ENCODE assay signal across 21 cellular contexts in genomic region chr12:58765076-58765475, GRCh38.
DNase-seq lines count a peak whose midpoint lies in the region; ATAC-seq and TF ChIP-seq lines count a peak whose summit lies in the region.
"Had no signal": no experiment of that assay in that cellular context is flagged by ENCODE, and none has a peak within 500 bp of the region (broad histone marks: within the 10 kb centered on the region; RNA-seq: fewer than 3 reads in every experiment).

No MANE protein-coding gene starts in this region.

- H3K27me3 ChIP-seq in prostate gland (replicated peaks; ENCODE audit: insufficient read depth): no peaks in the 10 kb centered on the region
- H3K27me3 ChIP-seq: BE2C, colonic mucosa, upper lobe of left lung had no signal

- H3K27me3 Mint-ChIP-seq in T-helper 17 cell: no peaks in the 10 kb centered on the region
- H3K27me3 Mint-ChIP-seq: brain had no signal

- H3K27ac Mint-ChIP-seq in T-helper 17 cell: no peak overlapping the region
- H3K27ac Mint-ChIP-seq: activated T-helper 2 cell treated with anti-CD3 and anti-CD28 coated beads, Interferon-gamma antibody, Interleukin-2, Interleukin-4, amounts not matched to agents 10 μg/mL and 5 μg/mL and 100 μg/mL, durations not matched to agents 14 hours and 24 hours and 36 hours had no signal

- no peak for TF ChIP-seq CTCF in mucosa of descending colon (IDR thresholded peaks at IDR 0.05)
- TF ChIP-seq CTCF in prostate gland (IDR thresholded peaks at IDR 0.05): no peak

- no peak overlapping the region for H3K4me3 Mint-ChIP-seq in T-helper 17 cell

- H3K4me1 ChIP-seq in mucosa of descending colon (ENCODE audit: low read depth) (no peaks in the 10 kb centered on the region), prostate gland (replicated peaks) (no peaks in the 10 kb centered on the region)
- H3K4me1 ChIP-seq: BE2C, colonic mucosa, upper lobe of left lung had no signal

- DNase-seq in NCI-H1092 treated with DMSO at 0.1 percent for 48 hours (lab: John Stamatoyannopoulos, UW) (peak; percentile 36), NCI-H1092 (lab: John Stamatoyannopoulos, UW) (no peak), M059J (ENCODE audit: low read depth) (peak; percentile 22), NCI-H774 (lab: John Stamatoyannopoulos, UW) (peak; percentile 43), mucosa of descending colon (no peak), prostate gland (ENCODE audit: low spot score) (no peak), T-helper 17 cell (no peak)
- DNase-seq: activated CD4-positive, alpha-beta T cell treated with anti-CD3 and anti-CD28 coated beads, Interleukin-2, amount 50 U/mL, for 1 hour; activated CD8-positive, alpha-beta memory T cell treated with anti-CD3 and anti-CD28 coated beads, Interleukin-2, amount 50 U/mL, for 4 hours; BE2C; Calu3; colonic mucosa; small intestine; stimulated activated CD4-positive, alpha-beta T cell treated with anti-CD3 and anti-CD28 coated beads, Interleukin-4, amount 100 ng/mL, for 4 hours; upper lobe of left lung; WERI-Rb-1 had no signal

- intact Hi-C loops in mucosa of descending colon (cut with DNase I, micrococcal nuclease): no loop called here
- intact Hi-C loops in prostate gland (cut with DNase I): no loop called here

- no peak for TF ChIP-seq POLR2A in prostate gland (IDR thresholded peaks at IDR 0.05)

- no peaks in the 10 kb centered on the region for H3K36me3 Mint-ChIP-seq in T-helper 17 cell (ENCODE audit: low read depth)

- no peak overlapping the region for H3K4me3 ChIP-seq in mucosa of descending colon
- no peak overlapping the region for H3K4me3 ChIP-seq in prostate gland
- H3K4me3 ChIP-seq: colonic mucosa, K562, SK-N-MC, upper lobe of left lung had no signal

- no peak overlapping the region for H3K27ac ChIP-seq in prostate gland
- H3K27ac ChIP-seq: colonic mucosa, SK-N-MC, upper lobe of left lung, WERI-Rb-1 had no signal

- no peaks in the 10 kb centered on the region for H3K4me1 Mint-ChIP-seq in T-helper 17 cell

- ATAC-seq in mucosa of descending colon (peak; percentile 78), T-helper 17 cell (no peak), HG02973 (IDR thresholded peaks at IDR 0.05; ENCODE audit: unreplicated experiment) (no peak)
- ATAC-seq: K562 had no signal

- H3K36me3 ChIP-seq in mucosa of descending colon (ENCODE audit: low read depth): no peaks in the 10 kb centered on the region
- H3K36me3 ChIP-seq in prostate gland: no peaks in the 10 kb centered on the region
- H3K36me3 ChIP-seq: BE2C, colonic mucosa, upper lobe of left lung, WERI-Rb-1 had no signal

- no peaks in the 10 kb centered on the region for H3K9me3 ChIP-seq in mucosa of descending colon
- no peaks in the 10 kb centered on the region for H3K9me3 ChIP-seq in prostate gland
- no peaks in the 10 kb centered on the region for H3K9me3 ChIP-seq in T-helper 17 cell (ENCODE audit: control insufficient read depth, low read length, poor library complexity, severe bottlenecking)
- H3K9me3 ChIP-seq: BE2C, colonic mucosa, upper lobe of left lung had no signal

- 33% methylated on average over 2 of the region's 2 CpGs for WGBS in prostate gland

Comparison
In these comparisons a context has a peak if more than half of its experiments do, and no peak if none do; other contexts are left out.
1. DNase-seq: peak in NCI-H1092 treated with DMSO at 0.1 percent for 48 hours (single experiment), M059J (single experiment) and NCI-H774 (single experiment); none in NCI-H1092 (single experiment), mucosa of descending colon (0 of 3), prostate gland (single experiment) and T-helper 17 cell (0 of 3).